ENCODE assay signal across 13 cellular contexts in the genomic region with DNA sequence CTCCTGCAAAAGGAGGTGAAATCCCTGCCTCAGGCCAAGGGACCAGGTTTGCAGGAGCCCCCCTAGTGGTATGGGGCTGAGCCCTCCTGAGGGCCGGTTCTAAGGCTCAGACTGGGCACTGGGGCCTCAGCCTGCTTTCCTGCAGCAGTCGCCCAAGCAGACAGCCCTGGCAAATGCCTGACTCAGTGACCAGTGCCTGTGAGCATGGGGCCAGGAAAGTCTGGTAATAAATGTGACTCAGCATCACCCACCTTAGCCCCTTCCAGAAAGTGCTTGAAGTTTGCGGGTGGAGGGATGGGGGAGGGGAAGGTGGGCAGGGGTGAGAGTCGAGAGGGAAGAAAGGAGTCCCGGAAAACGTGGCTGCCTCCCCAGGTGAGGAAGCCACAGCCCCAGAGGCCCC. TPM values are rescaled to one million over a fixed set of nuclear protein-coding genes. Genes with fewer than 3 reads are reported as not detected.
DNase-seq lines count a peak whose midpoint lies in the region; ATAC-seq and TF ChIP-seq lines count a peak whose summit lies in the region.
"Had no signal": no experiment of that assay in that cellular context is flagged by ENCODE, and none has a peak within 500 bp of the region (broad histone marks: within the 10 kb centered on the region; RNA-seq: fewer than 3 reads in every experiment).

No MANE protein-coding gene starts in this region.

- H3K36me3 Mint-ChIP-seq in natural killer cell treated with Interleukin-12 subunit alpha and Interleukin-12 subunit beta and Interleukin-15 and Interleukin-18, amount 100 ng/mL, for 72 hours, result no peaks in the 10 kb centered on the region
- H3K36me3 Mint-ChIP-seq in natural killer cell, result no peaks in the 10 kb centered on the region

- H3K4me3 ChIP-seq in adipocyte (ENCODE audit: low read length) (peak overlapping the region; percentile 82), mesenchymal stem cell (ENCODE audit: insufficient read depth in 1 of 2, low read depth in 1 of 2, low read length in 2 of 2) (peak overlapping the region in 1 of 2 experiments; percentile 86)

- H3K4me1 Mint-ChIP-seq in natural killer cell treated with Interleukin-12 subunit alpha and Interleukin-12 subunit beta and Interleukin-15 and Interleukin-18, amount 100 ng/mL, for 72 hours (ENCODE audit: low read depth in 2 of 2), result peaks cover 24% of the 10 kb centered on the region in 2 donors
- H3K4me1 Mint-ChIP-seq in natural killer cell, result peaks cover 21 to 27% of the 10 kb centered on the region in 2 donors

- peak overlapping the region; percentile 99 for H2BK120ac ChIP-seq in mesenchymal stem cell (ENCODE audit: low read depth, low read length)

- peak overlapping the region; percentile 87 to 94 for H2BK12ac ChIP-seq in mesenchymal stem cell (ENCODE audit: low read length in 2 of 2)

- H3K4me1 ChIP-seq in adipocyte (ENCODE audit: control insufficient read depth, insufficient read depth, low read length), result peaks cover 49% of the 10 kb centered on the region
- H3K4me1 ChIP-seq in mesenchymal stem cell (ENCODE audit: control insufficient read depth, insufficient read depth, low read depth, low read length), result peaks cover 64% of the 10 kb centered on the region

- peak overlapping the region; percentile 97 for H3K9ac ChIP-seq in adipocyte (ENCODE audit: low read length)
- peak overlapping the region; percentile 100 for H3K9ac ChIP-seq in mesenchymal stem cell (ENCODE audit: low read length)
- H3K9ac ChIP-seq: parathyroid adenoma had no signal

- peak overlapping the region; percentile 22 for H2BK5ac ChIP-seq in mesenchymal stem cell (ENCODE audit: low read depth, low read length, poor library complexity, severe bottlenecking)

- 61% methylated on average over 5 of the region's 6 CpGs for WGBS in mesenchymal stem cell

- no peaks in the 10 kb centered on the region for H3K9me3 Mint-ChIP-seq in natural killer cell treated with Interleukin-12 subunit alpha and Interleukin-12 subunit beta and Interleukin-15 and Interleukin-18, amount 100 ng/mL, for 72 hours
- H3K9me3 Mint-ChIP-seq in natural killer cell, result no peaks in the 10 kb centered on the region

- H3K79me1 ChIP-seq in mesenchymal stem cell (replicated peaks; ENCODE audit: low read length, poor library complexity, severe bottlenecking), result peaks cover 9% of the 10 kb centered on the region

- H3K9me3 ChIP-seq in adipocyte (ENCODE audit: control insufficient read depth, low read length), result no peaks in the 10 kb centered on the region
- no peaks in the 10 kb centered on the region for H3K9me3 ChIP-seq in mesenchymal stem cell (ENCODE audit: control insufficient read depth, low read length)

- peak overlapping the region; percentile 100 for H3K27ac ChIP-seq in mesenchymal stem cell (ENCODE audit: low read length, poor library complexity, severe bottlenecking)
- H3K27ac ChIP-seq: C4-2B, parathyroid adenoma had no signal

- peak overlapping the region; percentile 92 for H4K8ac ChIP-seq in mesenchymal stem cell (ENCODE audit: low read length)

- peak overlapping the region; percentile 92 to 98 for H3K4ac ChIP-seq in mesenchymal stem cell (ENCODE audit: low read depth in 1 of 2, low read length in 2 of 2)

- peak overlapping the region; percentile 10 for H3K4me3 Mint-ChIP-seq in natural killer cell treated with Interleukin-12 subunit alpha and Interleukin-12 subunit beta and Interleukin-15 and Interleukin-18, amount 100 ng/mL, for 72 hours
- no peak overlapping the region for H3K4me3 Mint-ChIP-seq in natural killer cell

- H2BK15ac ChIP-seq in mesenchymal stem cell (ENCODE audit: low read depth, poor library complexity, severe bottlenecking), result peak overlapping the region; percentile 15

- H3K23ac ChIP-seq in mesenchymal stem cell (ENCODE audit: low read length in 2 of 2), result no peak overlapping the region

- H2AK5ac ChIP-seq in mesenchymal stem cell (ENCODE audit: low read length, severe bottlenecking), result peak overlapping the region; percentile 40

- peak overlapping the region; percentile 98 for H3K18ac ChIP-seq in mesenchymal stem cell (ENCODE audit: low read depth in 1 of 2, low read length in 2 of 2)

- peak overlapping the region; percentile 98 for H4K91ac ChIP-seq in mesenchymal stem cell (ENCODE audit: low read length)

- H3K36me3 ChIP-seq in adipocyte (ENCODE audit: control insufficient read depth, insufficient read depth, low read length, severe bottlenecking) (no peaks in the 10 kb centered on the region), mesenchymal stem cell (ENCODE audit: control insufficient read depth in 1 of 2, insufficient read depth in 2 of 2, low read depth in 1 of 2, low read length in 2 of 2) (peaks cover 0 to 12% of the 10 kb centered on the region in 2 experiments)

- peaks cover 10 to 13% of the 10 kb centered on the region in 2 donors for H3K27me3 Mint-ChIP-seq in natural killer cell treated with Interleukin-12 subunit alpha and Interleukin-12 subunit beta and Interleukin-15 and Interleukin-18, amount 100 ng/mL, for 72 hours
- H3K27me3 Mint-ChIP-seq in natural killer cell (ENCODE audit: low read depth in 2 of 2), result peaks cover 11 to 28% of the 10 kb centered on the region in 2 donors

- peak overlapping the region in 1 of 2 experiments; percentile 72 for H3K14ac ChIP-seq in mesenchymal stem cell (ENCODE audit: low read length in 2 of 2)

- intact Hi-C loops in natural killer cell (cut with micrococcal nuclease), result no loop called here

- no peak overlapping the region for H3K27ac Mint-ChIP-seq in natural killer cell treated with Interleukin-12 subunit alpha and Interleukin-12 subunit beta and Interleukin-15 and Interleukin-18, amount 100 ng/mL, for 72 hours
- no peak overlapping the region for H3K27ac Mint-ChIP-seq in natural killer cell

- no peak for ATAC-seq in natural killer cell treated with Interleukin-12 subunit alpha and Interleukin-12 subunit beta and Interleukin-15 and Interleukin-18, amount 100 ng/mL, for 72 hours
- no peak for ATAC-seq in natural killer cell
- no peak for ATAC-seq in stimulated activated naive CD8-positive, alpha-beta T cell treated with anti-CD3 and anti-CD28 coated beads, Interleukin-15, Interleukin-2, amounts not matched to agents 100 U/mL and 50 U/mL, for 24 hours

- H2AFZ ChIP-seq in mesenchymal stem cell (ENCODE audit: low read depth, low read length), result no peak overlapping the region
- H2AFZ ChIP-seq: parathyroid adenoma had no signal

- H3K4me2 ChIP-seq in mesenchymal stem cell (ENCODE audit: low read length, poor library complexity, severe bottlenecking), result no peak overlapping the region

- H3K27me3 ChIP-seq in adipocyte (replicated peaks; ENCODE audit: control insufficient read depth, insufficient read depth, low read length) (no peaks in the 10 kb centered on the region), mesenchymal stem cell (ENCODE audit: control insufficient read depth in 1 of 2, insufficient read depth in 1 of 2, low read length in 2 of 2) (no peaks in the 10 kb centered on the region)

- DNase-seq in natural killer cell treated with Interleukin-12 subunit alpha and Interleukin-12 subunit beta and Interleukin-15 and Interleukin-18, amount 100 ng/mL, for 72 hours (ENCODE audit: low spot score), result no peak
- no peak for DNase-seq in natural killer cell
- peak; percentile 38 for DNase-seq in adipocyte (ENCODE audit: low read depth)
- DNase-seq in mesenchymal stem cell, result peak; percentile 53
- no peak for DNase-seq in stimulated activated naive CD8-positive, alpha-beta T cell treated with anti-CD3 and anti-CD28 coated beads, Interleukin-15, Interleukin-2, amounts not matched to agents 100 U/mL and 50 U/mL, for 24 hours
- no peak for DNase-seq in mesenteric fat pad (ENCODE audit: low spot score)
- no peak for DNase-seq in T-helper 9 cell
- DNase-seq in nucleus accumbens (lab: John Stamatoyannopoulos, UW), result no peak
- DNase-seq: foreskin melanocyte, NCI-H226, Right ventricle myocardium superior had no signal

- no peak for TF ChIP-seq CTCF in natural killer cell (IDR thresholded peaks at IDR 0.05)

RNA-seq across cellular contexts. Expression of gene MC1R, which starts 2.1 kb away (rescaled TPM):
- 10 to 100 TPM in 1 of 2 donors, 1 to 10 TPM in 1; 9.3 to 13.0 TPM for total RNA-seq in natural killer cell treated with Interleukin-12 subunit alpha and Interleukin-12 subunit beta and Interleukin-15 and Interleukin-18, amount 100 ng/mL, for 72 hours
- 10 to 100 TPM; 12.3 to 22.2 (median 13.7) TPM for total RNA-seq in natural killer cell
- 5.5 TPM for polyA plus RNA-seq in mesenchymal stem cell (2013, experiment 1 of 2)
- 5.1 TPM for polyA plus RNA-seq in mesenchymal stem cell (2013, experiment 2 of 2)
- total RNA-seq in mesenteric fat pad, result 2.4 TPM

RNA-seq across cellular contexts. Expression of gene TUBB3, which starts 2.4 kb away (rescaled TPM):
- total RNA-seq in natural killer cell treated with Interleukin-12 subunit alpha and Interleukin-12 subunit beta and Interleukin-15 and Interleukin-18, amount 100 ng/mL, for 72 hours, result 10 to 100 TPM in 1 of 2 donors, 1 to 10 TPM in 1; 9.6 to 10.9 TPM
- 1 to 10 TPM; 1.1 to 1.3 (median 1.2) TPM for total RNA-seq in natural killer cell
- polyA plus RNA-seq in mesenchymal stem cell (2013, experiment 1 of 2), result 136 TPM
- polyA plus RNA-seq in mesenchymal stem cell (2013, experiment 2 of 2), result 135 TPM
- 4.2 TPM for total RNA-seq in mesenteric fat pad

RNA-seq across cellular contexts. Expression of gene DEF8, which starts 27.8 kb away (rescaled TPM):
- 10 to 100 TPM; 44.2 to 55.5 TPM for total RNA-seq in natural killer cell treated with Interleukin-12 subunit alpha and Interleukin-12 subunit beta and Interleukin-15 and Interleukin-18, amount 100 ng/mL, for 72 hours
- total RNA-seq in natural killer cell (10 to 100 TPM; 43.0 to 60.3 (median 50.1) TPM), mesenteric fat pad (54.0 TPM)
- polyA plus RNA-seq in mesenchymal stem cell (2013, experiment 1 of 2), result 68.5 TPM
- 65.6 TPM for polyA plus RNA-seq in mesenchymal stem cell (2013, experiment 2 of 2)

RNA-seq across cellular contexts. Expression of gene TCF25, which starts 47.3 kb away (rescaled TPM):
- total RNA-seq in natural killer cell treated with Interleukin-12 subunit alpha and Interleukin-12 subunit beta and Interleukin-15 and Interleukin-18, amount 100 ng/mL, for 72 hours, result 100 to 1,000 TPM; 239 to 382 TPM
- total RNA-seq in natural killer cell, result 100 to 1,000 TPM; 509 to 682 (median 567) TPM
- 222 TPM for polyA plus RNA-seq in mesenchymal stem cell (2013, experiment 1 of 2)
- polyA plus RNA-seq in mesenchymal stem cell (2013, experiment 2 of 2), result 213 TPM
- total RNA-seq in mesenteric fat pad, result 156 TPM

Comparison
In these comparisons a context has a peak if more than half of its experiments do, and no peak if none do; other contexts are left out.
1. DNase-seq: peak in adipocyte (single experiment) and mesenchymal stem cell (single experiment); none in natural killer cell treated with Interleukin-12 subunit alpha and Interleukin-12 subunit beta and Interleukin-15 and Interleukin-18, amount 100 ng/mL, for 72 hours (single experiment), natural killer cell (single experiment), stimulated activated naive CD8-positive, alpha-beta T cell treated with anti-CD3 and anti-CD28 coated beads, Interleukin-15, Interleukin-2, amounts not matched to agents 100 U/mL and 50 U/mL, for 24 hours (single experiment), mesenteric fat pad (single experiment), T-helper 9 cell (single experiment) and nucleus accumbens (0 of 56).